In the genomic region with DNA sequence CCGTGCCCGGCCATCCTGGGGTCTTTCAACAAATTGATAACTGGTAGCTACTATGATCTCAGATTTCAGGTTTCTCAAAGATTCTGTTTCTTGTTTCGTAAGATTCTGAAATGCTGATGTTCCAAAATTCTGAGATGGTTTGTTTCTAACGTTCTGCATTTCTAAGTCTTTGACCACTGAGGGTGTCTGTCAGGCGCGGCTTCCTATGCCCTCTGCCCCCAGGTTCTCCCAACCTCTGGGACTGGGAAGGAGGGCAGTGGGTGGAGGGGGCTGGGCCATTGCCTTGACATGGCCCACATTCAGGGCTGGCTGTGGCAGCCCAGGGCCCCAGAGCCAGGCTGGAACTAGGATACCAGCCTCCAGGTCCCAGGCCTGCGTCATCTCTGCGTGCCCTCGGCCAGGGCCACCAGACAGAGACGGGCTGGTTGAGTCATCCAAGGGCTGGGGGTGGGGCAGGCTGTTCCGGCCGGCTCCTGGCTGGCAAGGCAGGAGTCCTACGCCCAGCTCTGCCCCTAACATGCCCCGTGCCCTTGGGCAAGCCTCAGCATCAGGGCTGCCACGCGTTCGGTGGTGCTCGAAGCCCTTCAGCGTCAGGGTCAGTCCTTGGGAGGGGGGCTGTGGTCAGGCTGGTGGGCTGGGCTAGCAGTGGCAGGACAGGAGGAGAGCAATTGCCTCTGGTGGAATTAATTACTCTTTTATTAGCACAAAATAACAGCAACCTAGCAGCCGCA, we compare ENCODE assay signal across 7 cellular contexts. TPM values are rescaled to one million over a fixed set of nuclear protein-coding genes. Genes with fewer than 3 reads are reported as not detected.
DNase-seq lines count a peak whose midpoint lies in the region; ATAC-seq and TF ChIP-seq lines count a peak whose summit lies in the region.

No MANE protein-coding gene starts in this region.

- no peaks in the 10 kb centered on the region for H4K20me1 ChIP-seq in HCT116 (ENCODE audit: insufficient read depth)

- BruUV-seq in HCT116 (replicated peaks; lab: Mats Ljungman, UMichigan): TSS peak; percentile 44

- H3K27me3 ChIP-seq in HCT116 (ENCODE audit: insufficient read depth, low read length) (no peaks in the 10 kb centered on the region), esophagus muscularis mucosa (no peaks in the 10 kb centered on the region)

- TF ChIP-seq POLR2A in HCT116 (IDR thresholded peaks at IDR 0.05; ENCODE audit: borderline replicate concordance, extremely low read depth, insufficient read depth, insufficient read length) (no peak), esophagus muscularis mucosa (IDR thresholded peaks at IDR 0.05; ENCODE audit: low read depth) (no peak)

- DNase-seq in HCT116 (ENCODE audit: low read depth, low spot score) (peak; percentile 73), SK-N-MC (ENCODE audit: low read depth, low spot score) (no peak), esophagus muscularis mucosa (ENCODE audit: extremely low spot score) (no peak), neural crest cell (ENCODE audit: low read depth, low spot score) (no peak), iPS-NIHi11 (ENCODE audit: low spot score) (no peak), NCI-H524 treated with DMSO at 0.1 percent for 48 hours (lab: John Stamatoyannopoulos, UW) (no peak)

- peaks cover 2% of the 10 kb centered on the region for H3K27me3 Mint-ChIP-seq in neural crest cell (ENCODE audit: low read depth)

- H3K27ac ChIP-seq in HCT116 (ENCODE audit: low read depth, low read length): peak overlapping the region; percentile 98
- H3K27ac ChIP-seq in SK-N-MC: peak overlapping the region; percentile 75
- peak overlapping the region; percentile 86 to 94 (median 90) for H3K27ac ChIP-seq in esophagus muscularis mucosa (replicated peaks in 1 of 4)

- H3K4me1 ChIP-seq in HCT116 (ENCODE audit: control insufficient read depth in 1 of 2, insufficient read depth in 2 of 2, low read length in 2 of 2) (peaks cover 35 to 54% of the 10 kb centered on the region in 2 experiments), esophagus muscularis mucosa (peaks cover 30 to 52% (median 46%) of the 10 kb centered on the region in 4 donors)

- no peaks in the 10 kb centered on the region for H3K9me3 Mint-ChIP-seq in neural crest cell

- peak overlapping the region; percentile 81 for H3K4me3 Mint-ChIP-seq in neural crest cell

- H3K4me2 ChIP-seq in HCT116 (ENCODE audit: low read length): peak overlapping the region; percentile 100

- TF ChIP-seq RAD21 in HCT116 (IDR thresholded peaks at IDR 0.05; ENCODE audit: low read depth): no peak

- H3K36me3 ChIP-seq in HCT116 (ENCODE audit: control insufficient read depth in 1 of 2, insufficient read depth in 2 of 2, low read length in 2 of 2) (no peaks in the 10 kb centered on the region), SK-N-MC (ENCODE audit: insufficient read depth, low read length) (no peaks in the 10 kb centered on the region), esophagus muscularis mucosa (no peaks in the 10 kb centered on the region)

- H3K9ac ChIP-seq in HCT116 (ENCODE audit: low read length) (peak overlapping the region; percentile 97), SK-N-MC (ENCODE audit: insufficient read length) (peak overlapping the region; percentile 76)

- POLR2A ChIA-PET in HCT116 (lab: Charles Lee): no interaction called here

- TF ChIP-seq EP300 in esophagus muscularis mucosa (IDR thresholded peaks at IDR 0.05): no peak

- CTCF ChIA-PET in HCT116 (lab: Charles Lee): no interaction called here

- no peaks in the 10 kb centered on the region for H3K36me3 Mint-ChIP-seq in neural crest cell (ENCODE audit: low read depth)

- peaks cover 14% of the 10 kb centered on the region for H3K4me1 Mint-ChIP-seq in neural crest cell

- TF ChIP-seq CTCF in HCT116 (IDR thresholded peaks at IDR 0.05 in 2 of 3, conservative IDR thresholded peaks at IDR 0.05 in 1 of 3; ENCODE audit: borderline replicate concordance in 1 of 3, insufficient read depth in 1 of 3, low read depth in 2 of 3, low read length in 2 of 3): no peak
- no peak for TF ChIP-seq CTCF in esophagus muscularis mucosa (IDR thresholded peaks at IDR 0.05)
- TF ChIP-seq CTCF in neural crest cell (conservative IDR thresholded peaks at IDR 0.05): no peak

- RAD21 ChIA-PET in HCT116 (lab: Charles Lee; ENCODE audit: low non-redundant PET in 1 of 2, low total read pairs in 2 of 2, uncharacterized antibody in 2 of 2, unreplicated experiment in 2 of 2): no interaction called here

- intact Hi-C loops in HCT116 (cut with micrococcal nuclease) (loop anchor here (2.0 kb wide), 1 partner anchor 35 kb away; the partner anchor contains the start of gene RPS6KB2), esophagus muscularis mucosa (cut with DNase I) (no loop called here)

- peaks cover 15% of the 10 kb centered on the region; the same call in 1 of the 2 replicates for H3K79me2 ChIP-seq in HCT116 (ENCODE audit: insufficient read depth, low read length)

- ATAC-seq in HCT116 (peak; percentile 73), HG02763 (IDR thresholded peaks at IDR 0.05; ENCODE audit: unreplicated experiment) (no peak)

- no peaks in the 10 kb centered on the region for H3K9me3 ChIP-seq in HCT116 (ENCODE audit: control insufficient read depth in 1 of 2, insufficient read depth in 1 of 2, low read depth in 1 of 2, low read length in 2 of 2)
- no peaks in the 10 kb centered on the region for H3K9me3 ChIP-seq in SK-N-MC (ENCODE audit: low read depth, low read length)
- H3K9me3 ChIP-seq in esophagus muscularis mucosa: no peaks in the 10 kb centered on the region

- 77% methylated on average over 20 of the region's 20 CpGs for WGBS in esophagus muscularis mucosa

- no peak overlapping the region for H2AFZ ChIP-seq in HCT116 (ENCODE audit: low read depth, low read length, poor library complexity, severe bottlenecking)

- H3K9me2 ChIP-seq in HCT116 (ENCODE audit: insufficient read depth): no peaks in the 10 kb centered on the region

- H3K27ac Mint-ChIP-seq in neural crest cell (ENCODE audit: unreplicated experiment): no peak overlapping the region

- H3K4me3 ChIP-seq in HCT116 (replicated peaks in 1 of 2; ENCODE audit: low read depth in 1 of 2, low read length in 2 of 2) (peak overlapping the region; percentile 87 to 96), SK-N-MC (peak overlapping the region; percentile 94), esophagus muscularis mucosa (peak overlapping the region; percentile 56 to 76 (median 70))

TF ChIP-seq in HCT116, 20 proteins besides CTCF, POLR2A, EP300 and RAD21 (continues in another document):
- TF ChIP-seq, protein P1, sequence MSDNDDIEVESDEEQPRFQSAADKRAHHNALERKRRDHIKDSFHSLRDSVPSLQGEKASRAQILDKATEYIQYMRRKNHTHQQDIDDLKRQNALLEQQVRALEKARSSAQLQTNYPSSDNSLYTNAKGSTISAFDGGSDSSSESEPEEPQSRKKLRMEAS (IDR thresholded peaks at IDR 0.05): no peak
- TF ChIP-seq TCF7L2 (IDR thresholded peaks at IDR 0.05; ENCODE audit: borderline replicate concordance, extremely low read depth, insufficient read depth, insufficient read length): peak; percentile 54
- TF ChIP-seq CEBPB (IDR thresholded peaks at IDR 0.05; ENCODE audit: low read depth): no peak
- TF ChIP-seq JUND (IDR thresholded peaks at IDR 0.05): no peak
- TF ChIP-seq ELF1 (IDR thresholded peaks at IDR 0.05; ENCODE audit: borderline replicate concordance, low read depth): no peak
- TF ChIP-seq REST (IDR thresholded peaks at IDR 0.05; ENCODE audit: low read depth): no peak
- TF ChIP-seq EGR1 (IDR thresholded peaks at IDR 0.05; ENCODE audit: low read depth): no peak
- TF ChIP-seq CBX3 (IDR thresholded peaks at IDR 0.05; ENCODE audit: low read depth): no peak
- no peak for TF ChIP-seq ZFX (IDR thresholded peaks at IDR 0.05)

RNA-seq across cellular contexts. Expression of gene TMEM134, which starts 5.2 kb away (rescaled TPM):
- total RNA-seq in HCT116 (2021; ENCODE audit: unreplicated experiment): 44.2 TPM
- 42.4 and 52.3 TPM in 2 replicates for polyA plus RNA-seq in HCT116 (2012)
- 10 to 100 TPM; 36.1 to 48.7 (median 46.2) TPM for total RNA-seq in esophagus muscularis mucosa
- 37.3 and 40.8 TPM in 2 replicates for total RNA-seq in neural crest cell

RNA-seq across cellular contexts. Expression of gene CABP4, which starts 8.7 kb away (rescaled TPM):
- not detected for total RNA-seq in HCT116 (2021; ENCODE audit: unreplicated experiment)
- 0.08 TPM in 1 of 2 replicates, not detected in the other for polyA plus RNA-seq in HCT116 (2012)
- total RNA-seq in esophagus muscularis mucosa: 1 to 10 TPM in 2 of 4 donors, under 1 TPM in 2; 0.50 to 2.9 (median 1.5) TPM
- not detected in 2 replicates for total RNA-seq in neural crest cell

RNA-seq across cellular contexts. Expression of gene GPR152, which starts 11.3 kb away (rescaled TPM):
- total RNA-seq in HCT116 (2021; ENCODE audit: unreplicated experiment) (not detected), esophagus muscularis mucosa (not detected), neural crest cell (not detected in 2 replicates)
- polyA plus RNA-seq in HCT116 (2012): not detected in 2 replicates

RNA-seq across cellular contexts. Expression of gene AIP, which starts 19.0 kb away (rescaled TPM):
- total RNA-seq in HCT116 (2021; ENCODE audit: unreplicated experiment) (61.0 TPM), esophagus muscularis mucosa (100 to 1,000 TPM in 3 of 4 donors, 10 to 100 TPM in 1; 68.1 to 121 (median 108) TPM), neural crest cell (48.7 and 50.1 TPM in 2 replicates)
- 83.5 and 95.5 TPM in 2 replicates for polyA plus RNA-seq in HCT116 (2012)

RNA-seq across cellular contexts. Expression of gene CORO1B, which starts 20.6 kb away (rescaled TPM):
- total RNA-seq in HCT116 (2021; ENCODE audit: unreplicated experiment): 94.5 TPM
- polyA plus RNA-seq in HCT116 (2012): 96.4 and 118 TPM in 2 replicates
- 10 to 100 TPM; 48.6 to 87.1 (median 70.7) TPM for total RNA-seq in esophagus muscularis mucosa
- total RNA-seq in neural crest cell: 79.0 and 89.5 TPM in 2 replicates
